8 cellular contexts compared by ENCODE assay signal in genomic region chr19:10544242-10544752, GRCh38. TPM values are rescaled to one million over a fixed set of nuclear protein-coding genes. Genes with fewer than 3 reads are reported as not detected.
A peak's percentile ranks its signal among the peaks of the same experiment; 100 is the strongest.
DNase-seq lines count a peak whose midpoint lies in the region; ATAC-seq and TF ChIP-seq lines count a peak whose summit lies in the region.

No MANE protein-coding gene starts in this region.

- intact Hi-C loops in activated T-helper 1 cell treated with anti-CD3 and anti-CD28 coated beads, Interleukin-12 subunit alpha, Interleukin-12 subunit beta, Interleukin-2, Interleukin-4 antibody, amounts not matched to agents 30 ng/mL and 10 ng/mL and 1 ng/mL, durations not matched to agents 14 hours and 24 hours and 36 hours (cut with micrococcal nuclease) = loop anchor here (5.0 kb wide), 1 partner anchor 37 kb away; no protein-coding TSS in a partner anchor
- intact Hi-C loops in heart right ventricle (cut with DNase I) = loop anchor here in 2 of 10 donors (5.0 kb wide), 2 partner anchors 37 to 42 kb away; partner anchors contain the start of gene KEAP1 (in 1 of the 2)
- intact Hi-C loops in sciatic nerve (cut with DNase I) = no loop called here

- H3K4me1 ChIP-seq in heart right ventricle = peaks cover 6 to 30% (median 17%) of the 10 kb centered on the region in 9 donors

- ATAC-seq in HG03039 (IDR thresholded peaks at IDR 0.05; ENCODE audit: unreplicated experiment) (peak; percentile 10), heart right ventricle (peak; percentile 9 to 41 (median 36)), sciatic nerve (peak; percentile 25), GM18870 (IDR thresholded peaks at IDR 0.05; ENCODE audit: unreplicated experiment) (no peak)

- H3K27me3 Mint-ChIP-seq in activated T-helper 1 cell treated with anti-CD3 and anti-CD28 coated beads, Interleukin-12 subunit alpha, Interleukin-12 subunit beta, Interleukin-2, Interleukin-4 antibody, amounts not matched to agents 30 ng/mL and 10 ng/mL and 1 ng/mL, durations not matched to agents 14 hours and 24 hours and 36 hours (ENCODE audit: insufficient read depth) = peaks cover 20% of the 10 kb centered on the region

- peaks cover 11% of the 10 kb centered on the region for H3K36me3 ChIP-seq in GM06990 (ENCODE audit: control insufficient read depth, insufficient read depth, low read length)
- H3K36me3 ChIP-seq in heart right ventricle = peaks cover 0 to 39% (median 21%) of the 10 kb centered on the region in 9 donors

- peaks cover 7% of the 10 kb centered on the region for H3K4me1 Mint-ChIP-seq in activated T-helper 1 cell treated with anti-CD3 and anti-CD28 coated beads, Interleukin-12 subunit alpha, Interleukin-12 subunit beta, Interleukin-2, Interleukin-4 antibody, amounts not matched to agents 30 ng/mL and 10 ng/mL and 1 ng/mL, durations not matched to agents 14 hours and 24 hours and 36 hours (ENCODE audit: low read depth)

- H3K9me3 Mint-ChIP-seq in activated T-helper 1 cell treated with anti-CD3 and anti-CD28 coated beads, Interleukin-12 subunit alpha, Interleukin-12 subunit beta, Interleukin-2, Interleukin-4 antibody, amounts not matched to agents 30 ng/mL and 10 ng/mL and 1 ng/mL, durations not matched to agents 14 hours and 24 hours and 36 hours = no peaks in the 10 kb centered on the region

- H3K27ac ChIP-seq in heart right ventricle = peak overlapping the region; percentile 79 to 99 (median 94)

- WGBS in heart right ventricle, 2 donors = 23 to 26% methylated on average over 22 of the region's 22 CpGs

- no peaks in the 10 kb centered on the region for H3K9me3 ChIP-seq in heart right ventricle

- peak overlapping the region; percentile 82 for H3K27ac Mint-ChIP-seq in activated T-helper 1 cell treated with anti-CD3 and anti-CD28 coated beads, Interleukin-12 subunit alpha, Interleukin-12 subunit beta, Interleukin-2, Interleukin-4 antibody, amounts not matched to agents 30 ng/mL and 10 ng/mL and 1 ng/mL, durations not matched to agents 14 hours and 24 hours and 36 hours

- peaks cover 12% of the 10 kb centered on the region for H3K36me3 Mint-ChIP-seq in activated T-helper 1 cell treated with anti-CD3 and anti-CD28 coated beads, Interleukin-12 subunit alpha, Interleukin-12 subunit beta, Interleukin-2, Interleukin-4 antibody, amounts not matched to agents 30 ng/mL and 10 ng/mL and 1 ng/mL, durations not matched to agents 14 hours and 24 hours and 36 hours (ENCODE audit: low read depth)

- no peak for DNase-seq in GM06990 (ENCODE audit: extremely low read depth, insufficient read length)
- no peak for DNase-seq in activated T-helper 1 cell treated with anti-CD3 and anti-CD28 coated beads, Interleukin-12 subunit alpha, Interleukin-12 subunit beta, Interleukin-2, Interleukin-4 antibody, amounts not matched to agents 30 ng/mL and 10 ng/mL and 1 ng/mL, durations not matched to agents 14 hours and 24 hours and 36 hours (ENCODE audit: low spot score)
- peak in 1 of 2 donors; percentile 28 for DNase-seq in heart right ventricle
- no peak for DNase-seq in sciatic nerve (ENCODE audit: low spot score)
- DNase-seq in COR-L47 (lab: John Stamatoyannopoulos, UW) = no peak
- no peak for DNase-seq in SIG-M5 treated with dmso at 0.1 percent for 504 hours (lab: John Stamatoyannopoulos, UW; ENCODE audit: unreplicated experiment)

- no peaks in the 10 kb centered on the region; the same call in 1 of the 2 replicates for H3K27me3 ChIP-seq in GM06990 (replicated peaks; ENCODE audit: control insufficient read depth, insufficient read depth, low read length)
- peaks cover 0 to under 1% (median 0%) of the 10 kb centered on the region in 7 donors for H3K27me3 ChIP-seq in heart right ventricle

- peak overlapping the region; percentile 85 for H3K4me3 ChIP-seq in GM06990 (replicated peaks; ENCODE audit: low read depth, low read length)
- peak overlapping the region; percentile 75 to 99 (median 94) for H3K4me3 ChIP-seq in heart right ventricle

- H3K4me3 Mint-ChIP-seq in activated T-helper 1 cell treated with anti-CD3 and anti-CD28 coated beads, Interleukin-12 subunit alpha, Interleukin-12 subunit beta, Interleukin-2, Interleukin-4 antibody, amounts not matched to agents 30 ng/mL and 10 ng/mL and 1 ng/mL, durations not matched to agents 14 hours and 24 hours and 36 hours = peak overlapping the region; percentile 85

- no peak for TF ChIP-seq CTCF in GM06990 (IDR thresholded peaks at IDR 0.05; ENCODE audit: insufficient read depth, low read length, poor library complexity, severe bottlenecking)
- no peak for TF ChIP-seq CTCF in heart right ventricle (IDR thresholded peaks at IDR 0.05)

RNA-seq across cellular contexts. Expression of gene ATG4D, which starts 0.6 kb away (rescaled TPM):
- 37.3 and 40.7 TPM in 2 replicates for total RNA-seq in activated T-helper 1 cell treated with anti-CD3 and anti-CD28 coated beads, Interleukin-12 subunit alpha, Interleukin-12 subunit beta, Interleukin-2, Interleukin-4 antibody, amounts not matched to agents 30 ng/mL and 10 ng/mL and 1 ng/mL, durations not matched to agents 14 hours and 24 hours and 36 hours
- 10 to 100 TPM; 47.6 to 62.4 (median 54.5) TPM for total RNA-seq in heart right ventricle
- polyA plus RNA-seq in heart right ventricle = 10 to 100 TPM; 62.0 to 66.2 TPM
- total RNA-seq in sciatic nerve = 15.1 TPM

RNA-seq across cellular contexts. Expression of gene KRI1, which starts 21.5 kb away (rescaled TPM):
- 91.1 and 91.8 TPM in 2 replicates for total RNA-seq in activated T-helper 1 cell treated with anti-CD3 and anti-CD28 coated beads, Interleukin-12 subunit alpha, Interleukin-12 subunit beta, Interleukin-2, Interleukin-4 antibody, amounts not matched to agents 30 ng/mL and 10 ng/mL and 1 ng/mL, durations not matched to agents 14 hours and 24 hours and 36 hours
- total RNA-seq in heart right ventricle (10 to 100 TPM in 6 of 10 donors, 1 to 10 TPM in 4; 8.4 to 14.2 (median 10.3) TPM), sciatic nerve (25.0 TPM)
- 10 to 100 TPM; 14.4 to 17.5 TPM for polyA plus RNA-seq in heart right ventricle

RNA-seq across cellular contexts. Expression of gene CDKN2D, which starts 24.5 kb away (rescaled TPM):
- 40.1 and 42.1 TPM in 2 replicates for total RNA-seq in activated T-helper 1 cell treated with anti-CD3 and anti-CD28 coated beads, Interleukin-12 subunit alpha, Interleukin-12 subunit beta, Interleukin-2, Interleukin-4 antibody, amounts not matched to agents 30 ng/mL and 10 ng/mL and 1 ng/mL, durations not matched to agents 14 hours and 24 hours and 36 hours
- total RNA-seq in heart right ventricle = 10 to 100 TPM in 5 of 10 donors, 1 to 10 TPM in 5; 7.7 to 19.2 (median 10.3) TPM
- 10 to 100 TPM in 1 of 2 donors, 1 to 10 TPM in 1; 5.7 to 25.6 TPM for polyA plus RNA-seq in heart right ventricle
- 14.9 TPM for total RNA-seq in sciatic nerve

RNA-seq across cellular contexts. Expression of gene S1PR5, which starts 27.1 kb away (rescaled TPM):
- total RNA-seq in activated T-helper 1 cell treated with anti-CD3 and anti-CD28 coated beads, Interleukin-12 subunit alpha, Interleukin-12 subunit beta, Interleukin-2, Interleukin-4 antibody, amounts not matched to agents 30 ng/mL and 10 ng/mL and 1 ng/mL, durations not matched to agents 14 hours and 24 hours and 36 hours = not detected in 2 replicates
- total RNA-seq in heart right ventricle (1 to 10 TPM in 1 of 10 donors, under 1 TPM in 6, not detected in 3; 0.12 to 1.1 (median 0.36) TPM), sciatic nerve (0.53 TPM)
- polyA plus RNA-seq in heart right ventricle = under 1 TPM; 0.13 to 0.15 TPM

RNA-seq across cellular contexts. Expression of gene KEAP1, which starts 41.1 kb away (rescaled TPM):
- 81.6 and 94.2 TPM in 2 replicates for total RNA-seq in activated T-helper 1 cell treated with anti-CD3 and anti-CD28 coated beads, Interleukin-12 subunit alpha, Interleukin-12 subunit beta, Interleukin-2, Interleukin-4 antibody, amounts not matched to agents 30 ng/mL and 10 ng/mL and 1 ng/mL, durations not matched to agents 14 hours and 24 hours and 36 hours
- 10 to 100 TPM; 51.4 to 84.9 (median 60.0) TPM for total RNA-seq in heart right ventricle
- 10 to 100 TPM; 49.1 to 74.5 TPM for polyA plus RNA-seq in heart right ventricle
- total RNA-seq in sciatic nerve = 63.9 TPM
